In genomic region chr5:17177491-17178204, GRCh38 we compare ENCODE assay signal across 19 cellular contexts. TPM values are rescaled to one million over a fixed set of nuclear protein-coding genes. Genes with fewer than 3 reads are reported as not detected.
DNase-seq lines count a peak whose midpoint lies in the region; ATAC-seq and TF ChIP-seq lines count a peak whose summit lies in the region.
"Had no signal": no experiment of that assay in that cellular context is flagged by ENCODE, and none has a peak within 500 bp of the region (broad histone marks: within the 10 kb centered on the region; RNA-seq: fewer than 3 reads in every experiment).

No MANE protein-coding gene starts in this region.

- H3K27ac ChIP-seq in smooth muscle cell (ENCODE audit: low read depth) (peak overlapping the region; percentile 10), tibial nerve (no peak overlapping the region)
- H3K27ac ChIP-seq in naive thymus-derived CD4-positive, alpha-beta T cell (ENCODE audit: low read depth, low read length) = no peak overlapping the region
- H3K27ac ChIP-seq: 22Rv1, BLaER1, GM23248 had no signal

- TF ChIP-seq POLR2A in tibial nerve (IDR thresholded peaks at IDR 0.05) = no peak

- no peak for TF ChIP-seq CTCF in fibroblast of the aortic adventitia (IDR thresholded peaks at IDR 0.05; ENCODE audit: insufficient read depth, low read length)
- TF ChIP-seq CTCF in omental fat pad (IDR thresholded peaks at IDR 0.05) = no peak
- no peak for TF ChIP-seq CTCF in smooth muscle cell (IDR thresholded peaks at IDR 0.05; ENCODE audit: borderline replicate concordance, insufficient read depth, poor library complexity, severe bottlenecking)
- TF ChIP-seq CTCF in tibial nerve (IDR thresholded peaks at IDR 0.05) = no peak

- POLR2A ChIA-PET in naive thymus-derived CD4-positive, alpha-beta T cell (lab: Charles Lee) = no interaction called here

- no peak for TF ChIP-seq EP300 in tibial nerve (IDR thresholded peaks at IDR 0.05)

- peaks cover 0 to 9% (median 0%) of the 10 kb centered on the region in 5 donors for H3K27me3 Mint-ChIP-seq in naive thymus-derived CD4-positive, alpha-beta T cell

- H3K9me3 ChIP-seq in smooth muscle cell (replicated peaks; ENCODE audit: low read depth) (no peaks in the 10 kb centered on the region), tibial nerve (no peaks in the 10 kb centered on the region)
- no peaks in the 10 kb centered on the region for H3K9me3 ChIP-seq in naive thymus-derived CD4-positive, alpha-beta T cell (ENCODE audit: control insufficient read depth in 2 of 3, low read length in 3 of 3)
- H3K9me3 ChIP-seq: A549, BLaER1, HAP-1 had no signal

- no peak overlapping the region for H3K9ac ChIP-seq in smooth muscle cell (ENCODE audit: low read depth)
- H3K9ac ChIP-seq: BLaER1, GM23248 had no signal

- H3K27me3 ChIP-seq in smooth muscle cell (ENCODE audit: low read depth) (no peaks in the 10 kb centered on the region), tibial nerve (no peaks in the 10 kb centered on the region)
- no peaks in the 10 kb centered on the region for H3K27me3 ChIP-seq in naive thymus-derived CD4-positive, alpha-beta T cell (ENCODE audit: control insufficient read depth in 2 of 2, insufficient read depth in 2 of 2, low read length in 2 of 2)
- H3K27me3 ChIP-seq: BLaER1 had no signal

- H3K79me2 ChIP-seq in smooth muscle cell (ENCODE audit: low read depth) = no peaks in the 10 kb centered on the region

- 64% methylated on average over 4 of the region's 4 CpGs for WGBS in smooth muscle cell (ENCODE audit: low lambda C conversion rate)
- 60 to 68% methylated on average over 4 of the region's 4 CpGs for WGBS in tibial nerve, 2 donors

- CTCF ChIA-PET in naive thymus-derived CD4-positive, alpha-beta T cell (lab: Charles Lee) = no interaction called here

- no peak overlapping the region for H3K27ac Mint-ChIP-seq in naive thymus-derived CD4-positive, alpha-beta T cell
- H3K27ac Mint-ChIP-seq in stimulated activated effector memory CD8-positive, alpha-beta T cell treated with anti-CD3 and anti-CD28 coated beads, Interleukin-12 subunit alpha, Interleukin-12 subunit beta, amount 100 ng/mL, for 72 hours = no peak overlapping the region
- H3K27ac Mint-ChIP-seq: CD14-positive monocyte had no signal

- H3K4me1 Mint-ChIP-seq in naive thymus-derived CD4-positive, alpha-beta T cell = peaks cover 0 to 2% (median 0%) of the 10 kb centered on the region in 7 donors
- no peaks in the 10 kb centered on the region for H3K4me1 Mint-ChIP-seq in stimulated activated effector memory CD8-positive, alpha-beta T cell treated with anti-CD3 and anti-CD28 coated beads, Interleukin-12 subunit alpha, Interleukin-12 subunit beta, amount 100 ng/mL, for 72 hours
- H3K4me1 Mint-ChIP-seq: CD14-positive monocyte; CD4-positive, alpha-beta memory T cell had no signal

- H3K4me3 ChIP-seq in fibroblast of the aortic adventitia (ENCODE audit: low read depth, low read length) (no peak overlapping the region), smooth muscle cell (no peak overlapping the region), tibial nerve (no peak overlapping the region)
- no peak overlapping the region for H3K4me3 ChIP-seq in naive thymus-derived CD4-positive, alpha-beta T cell (ENCODE audit: low read length)
- H3K4me3 ChIP-seq: A549, BLaER1, GM23248, HAP-1 had no signal

- H3K9me3 Mint-ChIP-seq in naive thymus-derived CD4-positive, alpha-beta T cell = peaks cover 0 to 4% (median 0%) of the 10 kb centered on the region in 11 donors
- peaks cover 11% of the 10 kb centered on the region for H3K9me3 Mint-ChIP-seq in stimulated activated effector memory CD8-positive, alpha-beta T cell treated with anti-CD3 and anti-CD28 coated beads, Interleukin-12 subunit alpha, Interleukin-12 subunit beta, amount 100 ng/mL, for 72 hours
- H3K9me3 Mint-ChIP-seq: CD14-positive monocyte had no signal

- no peak overlapping the region for H3K4me2 ChIP-seq in smooth muscle cell
- H3K4me2 ChIP-seq: A549, BLaER1 had no signal

- H3K4me3 Mint-ChIP-seq in naive thymus-derived CD4-positive, alpha-beta T cell = no peak overlapping the region
- no peak overlapping the region for H3K4me3 Mint-ChIP-seq in stimulated activated effector memory CD8-positive, alpha-beta T cell treated with anti-CD3 and anti-CD28 coated beads, Interleukin-12 subunit alpha, Interleukin-12 subunit beta, amount 100 ng/mL, for 72 hours
- H3K4me3 Mint-ChIP-seq: CD14-positive monocyte; CD4-positive, alpha-beta memory T cell had no signal

- H4K20me1 ChIP-seq in smooth muscle cell (ENCODE audit: low read depth) = no peaks in the 10 kb centered on the region
- H4K20me1 ChIP-seq: BLaER1 had no signal

- ATAC-seq in left ventricle myocardium superior (peak; percentile 56), omental fat pad (ENCODE audit: low FRiP score) (peak; percentile 34)
- ATAC-seq in naive thymus-derived CD4-positive, alpha-beta T cell = no peak
- no peak for ATAC-seq in stimulated activated effector memory CD8-positive, alpha-beta T cell treated with anti-CD3 and anti-CD28 coated beads, Interleukin-12 subunit alpha, Interleukin-12 subunit beta, amount 100 ng/mL, for 72 hours
- ATAC-seq: A549 had no signal

- H3K36me3 ChIP-seq in smooth muscle cell (ENCODE audit: low read depth) (no peaks in the 10 kb centered on the region), tibial nerve (no peaks in the 10 kb centered on the region)
- no peaks in the 10 kb centered on the region for H3K36me3 ChIP-seq in naive thymus-derived CD4-positive, alpha-beta T cell (ENCODE audit: control insufficient read depth in 2 of 3, insufficient read depth in 3 of 3, low read length in 3 of 3)
- H3K36me3 ChIP-seq: BLaER1, HAP-1 had no signal

- H3K4me1 ChIP-seq in smooth muscle cell (ENCODE audit: low read depth) = no peaks in the 10 kb centered on the region
- no peaks in the 10 kb centered on the region for H3K4me1 ChIP-seq in naive thymus-derived CD4-positive, alpha-beta T cell (ENCODE audit: control insufficient read depth in 2 of 2, insufficient read depth in 2 of 2, low read length in 2 of 2)
- H3K4me1 ChIP-seq in tibial nerve = peaks cover 0 to 10% (median 0%) of the 10 kb centered on the region in 4 donors
- H3K4me1 ChIP-seq: BLaER1 had no signal

- H2AFZ ChIP-seq in smooth muscle cell (ENCODE audit: low read depth) = no peak overlapping the region
- H2AFZ ChIP-seq: GM23248 had no signal

- peaks cover 14% of the 10 kb centered on the region for H3F3A ChIP-seq in smooth muscle cell (ENCODE audit: low read depth)

- H3K36me3 Mint-ChIP-seq in naive thymus-derived CD4-positive, alpha-beta T cell = no peaks in the 10 kb centered on the region
- H3K36me3 Mint-ChIP-seq in stimulated activated effector memory CD8-positive, alpha-beta T cell treated with anti-CD3 and anti-CD28 coated beads, Interleukin-12 subunit alpha, Interleukin-12 subunit beta, amount 100 ng/mL, for 72 hours = no peaks in the 10 kb centered on the region
- H3K36me3 Mint-ChIP-seq: CD14-positive monocyte; CD4-positive, alpha-beta memory T cell had no signal

- DNase-seq in left ventricle myocardium superior (no peak), cardiac septum (ENCODE audit: low spot score) (no peak), fibroblast of the aortic adventitia (ENCODE audit: low read depth) (peak; percentile 47), omental fat pad (ENCODE audit: low spot score) (no peak), smooth muscle cell (lab: John Stamatoyannopoulos, UW; ENCODE audit: unreplicated experiment) (no peak), tibial nerve (ENCODE audit: low spot score in 2 of 2) (no peak)
- DNase-seq in naive thymus-derived CD4-positive, alpha-beta T cell = no peak
- no peak for DNase-seq in stimulated activated effector memory CD8-positive, alpha-beta T cell treated with anti-CD3 and anti-CD28 coated beads, Interleukin-12 subunit alpha, Interleukin-12 subunit beta, amount 100 ng/mL, for 72 hours (ENCODE audit: low spot score in 2 of 2)
- DNase-seq: CD4-positive, alpha-beta memory T cell; DMS153; DMS79; GDM1; GM23248 had no signal

- intact Hi-C loops in left ventricle myocardium superior (cut with micrococcal nuclease) = no loop called here
- intact Hi-C loops in cardiac septum (cut with DNase I) = no loop called here
- intact Hi-C loops in naive thymus-derived CD4-positive, alpha-beta T cell (cut with micrococcal nuclease) = no loop called here

RNA-seq across cellular contexts. Expression of gene BASP1, which starts 39.8 kb away (rescaled TPM):
- 2.0 TPM for total RNA-seq in left ventricle myocardium superior
- total RNA-seq in cardiac septum = 3.9 TPM
- total RNA-seq in fibroblast of the aortic adventitia (ENCODE audit: low replicate concordance) = 18.5 and 50.7 TPM in 2 replicates
- 10 to 100 TPM; 19.8 to 53.9 (median 32.5) TPM for total RNA-seq in omental fat pad
- 194 and 196 TPM in 2 replicates for total RNA-seq in smooth muscle cell
- polyA plus RNA-seq in smooth muscle cell = 292 and 304 TPM in 2 replicates
- 1 to 10 TPM in 4 of 5 experiments, not detected in 1; 1.1 to 9.6 (median 2.6) TPM for total RNA-seq in naive thymus-derived CD4-positive, alpha-beta T cell
- polyA plus RNA-seq in naive thymus-derived CD4-positive, alpha-beta T cell = under 1 TPM; 0.23 to 0.24 TPM
- 10 to 100 TPM; 46.0 to 54.6 (median 49.8) TPM for total RNA-seq in tibial nerve
- total RNA-seq: HT-29 had no signal

Comparison
In these comparisons a context has a peak if more than half of its experiments do, and no peak if none do; other contexts are left out.
1. ATAC-seq: peak in left ventricle myocardium superior (single experiment) and omental fat pad (single experiment); none in naive thymus-derived CD4-positive, alpha-beta T cell (single experiment) and stimulated activated effector memory CD8-positive, alpha-beta T cell treated with anti-CD3 and anti-CD28 coated beads, Interleukin-12 subunit alpha, Interleukin-12 subunit beta, amount 100 ng/mL, for 72 hours (single experiment).